11 cellular contexts compared by ENCODE assay signal in the genomic region with DNA sequence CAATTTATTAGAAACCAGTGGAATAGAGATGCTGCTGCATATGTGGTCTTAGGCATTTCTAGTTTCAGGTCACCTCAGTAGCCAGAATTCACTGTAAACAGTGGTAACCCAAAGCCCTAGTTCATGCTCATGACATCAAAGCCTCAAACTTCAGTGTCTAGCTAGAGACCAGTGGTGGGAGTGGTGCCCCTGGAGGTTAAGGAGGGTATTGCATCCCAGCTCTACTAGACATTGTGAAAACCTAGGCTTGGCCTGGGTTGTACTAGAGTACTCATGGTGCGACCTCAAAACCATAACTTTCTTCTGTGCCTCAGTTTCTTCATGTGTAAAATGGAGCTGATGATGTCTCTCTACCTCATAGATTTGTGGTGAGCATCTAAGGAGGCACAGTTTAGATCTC. TPM values are rescaled to one million over a fixed set of nuclear protein-coding genes. Genes with fewer than 3 reads are reported as not detected.
DNase-seq lines count a peak whose midpoint lies in the region; ATAC-seq, FAIRE-seq and TF ChIP-seq lines count a peak whose summit lies in the region.
"Had no signal": no experiment of that assay in that cellular context is flagged by ENCODE, and none has a peak within 500 bp of the region (broad histone marks: within the 10 kb centered on the region; RNA-seq: fewer than 3 reads in every experiment).

No MANE protein-coding gene starts in this region.

- DNase-seq in COLO668 (lab: John Stamatoyannopoulos, UW; ENCODE audit: unreplicated experiment), result peak; percentile 4
- DNase-seq in HEK293T (ENCODE audit: extremely low spot score), result peak; percentile 20
- DNase-seq in GM12878 (ENCODE audit: low read depth, low spot score), result no peak
- DNase-seq in epidermal melanocyte (ENCODE audit: insufficient read length, low spot score), result no peak
- DNase-seq in C1 segment of cervical spinal cord (lab: John Stamatoyannopoulos, UW), result no peak
- no peak for DNase-seq in NCI-H1694 treated with DMSO at 0.1 percent for 48 hours (lab: John Stamatoyannopoulos, UW)
- DNase-seq: cerebellar nuclear complex, NCI-H1436, T1000 had no signal

- TF ChIP-seq RAD21 in GM12878 (IDR thresholded peaks at IDR 0.05; ENCODE audit: insufficient read depth, low read depth, low read length), result no peak
- TF ChIP-seq RAD21 in neural cell (conservative IDR thresholded peaks at IDR 0.05), result no peak

- SMC1A ChIA-PET in GM12878 (lab: Charles Lee; ENCODE audit: uncharacterized antibody, unreplicated experiment), result no interaction called here

- TF ChIP-seq EP300 in GM12878 (IDR thresholded peaks at IDR 0.05; ENCODE audit: borderline replicate concordance in 1 of 2, control insufficient read depth in 1 of 2, low read depth in 2 of 2, low read length in 2 of 2) (no peak), neural cell (conservative IDR thresholded peaks at IDR 0.05; ENCODE audit: poor library complexity, severe bottlenecking) (no peak)

- BruUV-seq in GM12878 (replicated peaks; lab: Mats Ljungman, UMichigan), result no TSS peak

- WGBS in GM12878 (ENCODE audit: insufficient coverage, insufficient replicate concordance, low lambda C conversion rate, missing lambda C conversion rate), result 0% methylated on average over 1 of the region's 1 CpG

- H3K79me2 ChIP-seq in GM12878 (ENCODE audit: control insufficient read depth, insufficient read depth, low read length) (no peaks in the 10 kb centered on the region), neural cell (replicated peaks; ENCODE audit: insufficient read depth, low read length) (no peaks in the 10 kb centered on the region)

- no peak for TF ChIP-seq POLR2A in GM12878 (IDR thresholded peaks at IDR 0.05; ENCODE audit: low read depth, low read length)

- in situ Hi-C loops in GM12878 (cut with MboI), result no loop called here

- RAD21 ChIA-PET in GM12878 (lab: Charles Lee; ENCODE audit: unreplicated experiment), result no interaction called here

- peaks cover 4% of the 10 kb centered on the region; the same call in 2 of the 3 replicates for H3K9me3 ChIP-seq in GM12878 (replicated peaks; ENCODE audit: control insufficient read depth, insufficient read depth, low read length)
- H3K9me3 ChIP-seq in neural cell (ENCODE audit: low read length), result no peaks in the 10 kb centered on the region

- H3K27ac ChIP-seq in GM12878 (ENCODE audit: control insufficient read depth, insufficient read depth) (no peak overlapping the region), neural cell (ENCODE audit: low read length) (no peak overlapping the region)

- H3K9ac ChIP-seq in GM12878 (ENCODE audit: control insufficient read depth, insufficient read depth, low read length), result no peak overlapping the region
- H3K9ac ChIP-seq in neural cell (ENCODE audit: low read length), result no peak overlapping the region

- H3F3A ChIP-seq in neural cell (ENCODE audit: insufficient read depth, low read length, poor library complexity, severe bottlenecking), result no peaks in the 10 kb centered on the region

- no peak for ATAC-seq in GM12878
- no peak for ATAC-seq in GM21360 (IDR thresholded peaks at IDR 0.05; ENCODE audit: unreplicated experiment)

- H3K4me3 ChIP-seq in GM12878 (no peak overlapping the region), neural cell (ENCODE audit: low read length) (no peak overlapping the region)

- intact Hi-C loops in GM12878 (cut with micrococcal nuclease; ENCODE audit: unreplicated experiment), result no loop called here

- H3K4me2 ChIP-seq in GM12878 (ENCODE audit: control insufficient read depth, insufficient read depth), result no peak overlapping the region
- H3K4me2 ChIP-seq in neural cell (ENCODE audit: low read length), result no peak overlapping the region

- FAIRE-seq in GM12878 (lab: Jason Lieb, UNC), result no peak

- H3K4me1 ChIP-seq in GM12878 (ENCODE audit: control insufficient read depth, insufficient read depth, low read length), result no peaks in the 10 kb centered on the region

- H4K20me1 ChIP-seq in GM12878 (ENCODE audit: control insufficient read depth, insufficient read depth), result no peaks in the 10 kb centered on the region
- H4K20me1 ChIP-seq in neural cell (ENCODE audit: insufficient read depth), result no peaks in the 10 kb centered on the region

- H3K9me2 ChIP-seq in neural cell (ENCODE audit: insufficient read depth, low read length), result no peaks in the 10 kb centered on the region

- POLR2A ChIA-PET in HEK293T (lab: Yijun Ruan, JAX), result no interaction called here
- POLR2A ChIA-PET in GM12878 (lab: Charles Lee), result no interaction called here

- TF ChIP-seq CTCF in GM12878 (IDR thresholded peaks at IDR 0.05 in 2 of 3, conservative IDR thresholded peaks at IDR 0.05 in 1 of 3; ENCODE audit: control insufficient read depth in 2 of 3, extremely low read depth in 1 of 3, insufficient read depth in 1 of 3, low read depth in 3 of 3, low read length in 3 of 3) (peak in 2 of 3 experiments; percentile 50; a peak in 5 of 6 replicates), neural cell (IDR thresholded peaks at IDR 0.05; ENCODE audit: poor library complexity, severe bottlenecking) (peak; percentile 36)

- CTCF ChIA-PET in HEK293T (lab: Yijun Ruan, JAX), result no interaction called here
- CTCF ChIA-PET in GM12878 (lab: Yijun Ruan, JAX), result interaction anchor here (0.7 kb wide), 1 partner anchor 26 kb away, joined by 3 read pairs; no protein-coding TSS in a partner anchor

- H2AFZ ChIP-seq in GM12878 (ENCODE audit: control insufficient read depth, low read depth, low read length), result no peak overlapping the region
- no peak overlapping the region for H2AFZ ChIP-seq in neural cell (ENCODE audit: low read depth, low read length)

- H3K27me3 ChIP-seq in GM12878 (replicated peaks in 1 of 2; ENCODE audit: control insufficient read depth in 2 of 2, insufficient read depth in 2 of 2, low read length in 1 of 2) (no peaks in the 10 kb centered on the region; a peak in 1 of 4 replicates), neural cell (ENCODE audit: insufficient read depth, low read depth, low read length) (no peaks in the 10 kb centered on the region)

- H3K36me3 ChIP-seq in GM12878 (ENCODE audit: control insufficient read depth in 2 of 2, insufficient read depth in 2 of 2, low read length in 1 of 2), result no peaks in the 10 kb centered on the region
- no peaks in the 10 kb centered on the region for H3K36me3 ChIP-seq in neural cell (ENCODE audit: insufficient read depth, low read length)

TF ChIP-seq in HEK293T, 16 proteins besides CTCF, POLR2A, EP300 and RAD21 (continues in another document):
- TF ChIP-seq SP1 (IDR thresholded peaks at IDR 0.05), result no peak
- TF ChIP-seq ELF4 (IDR thresholded peaks at IDR 0.05), result no peak
- no peak for TF ChIP-seq SUZ12 (IDR thresholded peaks at IDR 0.05)
- TF ChIP-seq PKNOX1 (IDR thresholded peaks at IDR 0.05), result no peak

TF ChIP-seq in GM12878, 131 proteins besides CTCF, POLR2A, EP300 and RAD21:
- TF ChIP-seq RELA (IDR thresholded peaks at IDR 0.05; ENCODE audit: borderline replicate concordance, partially characterized antibody), result no peak
- TF ChIP-seq, protein P1, sequence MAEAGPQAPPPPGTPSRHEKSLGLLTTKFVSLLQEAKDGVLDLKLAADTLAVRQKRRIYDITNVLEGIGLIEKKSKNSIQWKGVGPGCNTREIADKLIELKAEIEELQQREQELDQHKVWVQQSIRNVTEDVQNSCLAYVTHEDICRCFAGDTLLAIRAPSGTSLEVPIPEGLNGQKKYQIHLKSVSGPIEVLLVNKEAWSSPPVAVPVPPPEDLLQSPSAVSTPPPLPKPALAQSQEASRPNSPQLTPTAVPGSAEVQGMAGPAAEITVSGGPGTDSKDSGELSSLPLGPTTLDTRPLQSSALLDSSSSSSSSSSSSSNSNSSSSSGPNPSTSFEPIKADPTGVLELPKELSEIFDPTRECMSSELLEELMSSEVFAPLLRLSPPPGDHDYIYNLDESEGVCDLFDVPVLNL (IDR thresholded peaks at IDR 0.05; ENCODE audit: low read depth, low read length), result no peak
- no peak for TF ChIP-seq CBX5 (IDR thresholded peaks at IDR 0.05; ENCODE audit: low read depth)
- TF ChIP-seq ZNF24 (IDR thresholded peaks at IDR 0.05), result no peak
- TF ChIP-seq MXI1 (IDR thresholded peaks at IDR 0.05; ENCODE audit: low read depth, low read length), result no peak
- TF ChIP-seq TBL1XR1 (IDR thresholded peaks at IDR 0.05; ENCODE audit: low read depth, low read length), result no peak
TF ChIP-seq in GM12878: peak in this region for 0.

TF ChIP-seq in neural cell, 6 proteins besides CTCF, POLR2A, EP300 and RAD21 (continues in another document):
- TF ChIP-seq POLR2AphosphoS5 (IDR thresholded peaks at IDR 0.05) (no peak), MXI1 (conservative IDR thresholded peaks at IDR 0.05; ENCODE audit: poor library complexity, severe bottlenecking) (no peak), EZH2 (IDR thresholded peaks at IDR 0.05; ENCODE audit: borderline replicate concordance, insufficient read depth, low read length, poor library complexity, severe bottlenecking) (no peak), SMC3 (conservative IDR thresholded peaks at IDR 0.05; ENCODE audit: poor library complexity) (no peak), TAF1 (IDR thresholded peaks at IDR 0.05; ENCODE audit: low read depth) (no peak)

RNA-seq across cellular contexts. Expression of gene COL5A1, which starts 18.8 kb away (rescaled TPM):
- total RNA-seq in GM12878 (2013; cell fraction: nucleolus; rRNA removed), result 0.24 and 0.31 TPM in 2 replicates
- total RNA-seq in GM12878 (2014; rRNA removed) (not detected in 2 replicates), GM12878 (2014; rRNA removed; fragmentation: Illumina TruSeq; extraction: Trizol) (under 0.01 TPM in 1 of 2 replicates, not detected in the other), GM12878 (2021) (0.13 TPM in 2 replicates)
- polyA plus RNA-seq in GM12878 (2011; ENCODE audit: low read depth), result 2.0 TPM
- polyA plus RNA-seq in GM12878 (2011; rRNA removed) (0.13 and 0.15 TPM in 2 replicates), GM12878 (2014; fragmentation: Illumina TruSeq; extraction: Trizol) (not detected in 2 replicates), GM12878 (2014; fragmentation: Nextera tagmentation; extraction: Ambion mirVana) (under 1 TPM in 1 of 2 experiments, not detected in 1; 0.02 TPM), GM12878 (2014; rRNA removed) (not detected in 2 replicates), GM12878 (2016; fragmentation: Nextera tagmentation; extraction: Ambion mirVana) (under 1 TPM; 0.13 TPM), neural cell (0.06 TPM in 1 of 2 replicates, not detected in the other)
- polyA plus RNA-seq in GM12878 (2011; cell fraction: cytosol; rRNA removed), result 0.07 and 0.12 TPM in 2 replicates
- polyA plus RNA-seq in GM12878 (2011; cell fraction: nucleus; rRNA removed), result 0.83 and 1.4 TPM in 2 replicates
- polyA plus RNA-seq in GM12878 (2012), result 4.0 and 5.6 TPM in 2 replicates
- polyA minus RNA-seq in GM12878 (2011; rRNA and poly(A)+ RNA removed), result 0.41 TPM in 1 of 2 replicates, not detected in the other
- 0.53 and 1.9 TPM in 2 replicates for polyA minus RNA-seq in GM12878 (2011; cell fraction: cytosol; rRNA and poly(A)+ RNA removed)
- polyA minus RNA-seq in GM12878 (2011; cell fraction: nucleus; rRNA and poly(A)+ RNA removed), result 0.36 and 0.38 TPM in 2 replicates
- polyA minus RNA-seq in neural cell, result 0.24 and 0.35 TPM in 2 replicates

Comparison
In these comparisons a context has a peak if more than half of its experiments do, and no peak if none do; other contexts are left out.
1. DNase-seq: peak in COLO668 (single experiment) and HEK293T (single experiment); none in GM12878 (single experiment), epidermal melanocyte (single experiment), C1 segment of cervical spinal cord (0 of 14) and NCI-H1694 treated with DMSO at 0.1 percent for 48 hours (single experiment).